ENCODE assay signal across 10 cellular contexts in genomic region chr1:47002211-47002610, GRCh38. TPM values are rescaled to one million over a fixed set of nuclear protein-coding genes. Genes with fewer than 3 reads are reported as not detected.
A peak's percentile ranks its signal among the peaks of the same experiment; 100 is the strongest.
DNase-seq lines count a peak whose midpoint lies in the region; ATAC-seq and TF ChIP-seq lines count a peak whose summit lies in the region.
"Had no signal": no experiment of that assay in that cellular context is flagged by ENCODE, and none has a peak within 500 bp of the region (broad histone marks: within the 10 kb centered on the region; RNA-seq: fewer than 3 reads in every experiment).

No MANE protein-coding gene starts in this region.

- in situ Hi-C loops in Panc1 (cut with HindIII; ENCODE audit: low pct_unique_long_range_greater_than_20kb, low sequenced_read_pairs) = no loop called here

- no peak overlapping the region for H3K27ac ChIP-seq in 22Rv1
- H3K27ac ChIP-seq in Panc1 (ENCODE audit: low read length) = no peak overlapping the region

- TF ChIP-seq CTCF in 22Rv1 (IDR thresholded peaks at IDR 0.05) (peak; percentile 64), GM12875 (IDR thresholded peaks at IDR 0.05; ENCODE audit: borderline replicate concordance, insufficient read depth, low read depth, low read length) (peak; percentile 47; the same call in 1 of the 2 replicates), Panc1 (IDR thresholded peaks at IDR 0.05) (peak; percentile 50; the same call in 1 of the 2 replicates), epithelial cell of esophagus (IDR thresholded peaks at IDR 0.05; ENCODE audit: insufficient read depth, low read depth, low read length, missing control alignments) (peak; percentile 79)

- H3K36me3 ChIP-seq in Panc1 (ENCODE audit: control insufficient read depth, insufficient read depth, low read length) = no peaks in the 10 kb centered on the region

- ATAC-seq in Panc1 (no peak), GM18909 (IDR thresholded peaks at IDR 0.05; ENCODE audit: poor library complexity, unreplicated experiment) (no peak)

- POLR2A ChIA-PET in Panc1 (lab: Charles Lee) = no interaction called here

- no peaks in the 10 kb centered on the region; the same call in none of the 2 replicates for H3K27me3 ChIP-seq in Panc1 (ENCODE audit: control insufficient read depth, insufficient read depth, low read length)

- H3K4me3 ChIP-seq in GM12875 (ENCODE audit: low read depth, low read length) = no peak overlapping the region
- H3K4me3 ChIP-seq in Panc1 (ENCODE audit: low read depth in 2 of 2, low read length in 2 of 2) = no peak overlapping the region
- no peak overlapping the region for H3K4me3 ChIP-seq in epithelial cell of esophagus (ENCODE audit: low read length)

- H3K9me3 ChIP-seq in Panc1 (ENCODE audit: control insufficient read depth, insufficient read depth, low read depth, low read length) = no peaks in the 10 kb centered on the region

- H3K4me1 ChIP-seq in Panc1 (ENCODE audit: control insufficient read depth, insufficient read depth, low read length) = no peaks in the 10 kb centered on the region

- BruUV-seq in Panc1 (replicated peaks; lab: Mats Ljungman, UMichigan) = no TSS peak

- DNase-seq in Panc1 (ENCODE audit: low read depth, low spot score) (no peak), epithelial cell of esophagus (ENCODE audit: low read depth) (peak; percentile 21), GDM1 (lab: John Stamatoyannopoulos, UW) (no peak), midbrain (lab: John Stamatoyannopoulos, UW) (no peak), NCI-H1105 (lab: John Stamatoyannopoulos, UW) (no peak)
- DNase-seq: activated CD4-positive, alpha-beta T cell treated with anti-CD3 and anti-CD28 coated beads, Interleukin-2, amount 50 U/mL, for 1 hour; activated naive CD4-positive, alpha-beta T cell treated with anti-CD3 and anti-CD28 coated beads, Interleukin-2, amount 10 ng/mL, durations not matched to agents 7 days and 5 days had no signal

- intact Hi-C loops in Panc1 (cut with micrococcal nuclease; ENCODE audit: unreplicated experiment) = no loop called here

- CTCF ChIA-PET in Panc1 (lab: Charles Lee) = no interaction called here

RNA-seq across cellular contexts. Expression of gene CYP4X1, which starts 21.3 kb away (rescaled TPM):
- 1.3 TPM for total RNA-seq in Panc1 (2021; ENCODE audit: unreplicated experiment)
- polyA plus RNA-seq in Panc1 (2012; ENCODE audit: insufficient read length) = 0.58 TPM
